In genomic region chr12:8590842-8591545, GRCh38 we compare ENCODE assay signal across 12 cellular contexts. TPM values are rescaled to one million over a fixed set of nuclear protein-coding genes. Genes with fewer than 3 reads are reported as not detected.
DNase-seq lines count a peak whose midpoint lies in the region; ATAC-seq and TF ChIP-seq lines count a peak whose summit lies in the region.
"Had no signal": no experiment of that assay in that cellular context is flagged by ENCODE, and none has a peak within 500 bp of the region (broad histone marks: within the 10 kb centered on the region; RNA-seq: fewer than 3 reads in every experiment).

No MANE protein-coding gene starts in this region.

- DNase-seq in CD8-positive, alpha-beta T cell: no peak
- peak; percentile 63 for DNase-seq in epithelial cell of esophagus (ENCODE audit: low read depth)
- no peak for DNase-seq in activated T-helper 1 cell treated with anti-CD3 and anti-CD28 coated beads, Interleukin-12 subunit alpha, Interleukin-12 subunit beta, Interleukin-2, Interleukin-4 antibody, amounts not matched to agents 30 ng/mL and 10 ng/mL and 1 ng/mL, durations not matched to agents 14 hours and 24 hours and 36 hours (ENCODE audit: low spot score)
- DNase-seq in A673 (ENCODE audit: low spot score): no peak
- DNase-seq in ureter (ENCODE audit: low spot score): no peak
- DNase-seq: stimulated activated CD4-positive, alpha-beta T cell treated with anti-CD3 and anti-CD28 coated beads, Interleukin-4, amount 100 ng/mL, for 4 hours had no signal

- no peaks in the 10 kb centered on the region for H3K9me3 ChIP-seq in CD8-positive, alpha-beta T cell (ENCODE audit: low read length)
- H3K9me3 ChIP-seq in A673 (ENCODE audit: low read depth, low read length, poor library complexity, severe bottlenecking): no peaks in the 10 kb centered on the region
- H3K9me3 ChIP-seq: BLaER1 had no signal

- no peak for TF ChIP-seq CTCF in CD8-positive, alpha-beta T cell (IDR thresholded peaks at IDR 0.05)
- TF ChIP-seq CTCF in epithelial cell of esophagus (IDR thresholded peaks at IDR 0.05; ENCODE audit: insufficient read depth, low read depth, low read length, missing control alignments) (no peak), A673 (conservative IDR thresholded peaks at IDR 0.05; ENCODE audit: low read depth, low read length) (no peak)

- no peaks in the 10 kb centered on the region for H3K36me3 ChIP-seq in CD8-positive, alpha-beta T cell (ENCODE audit: insufficient read depth, low read length)
- no peaks in the 10 kb centered on the region for H3K36me3 ChIP-seq in A673 (ENCODE audit: insufficient read depth, low read length, poor library complexity, severe bottlenecking)
- H3K36me3 ChIP-seq: BLaER1 had no signal

- no peak overlapping the region for H3K4me3 Mint-ChIP-seq in CD8-positive, alpha-beta T cell
- H3K4me3 Mint-ChIP-seq in IgD-negative memory B cell: peak overlapping the region in 3 of 4 donors; percentile 49 to 86 (median 61)
- H3K4me3 Mint-ChIP-seq in activated T-helper 1 cell treated with anti-CD3 and anti-CD28 coated beads, Interleukin-12 subunit alpha, Interleukin-12 subunit beta, Interleukin-2, Interleukin-4 antibody, amounts not matched to agents 30 ng/mL and 10 ng/mL and 1 ng/mL, durations not matched to agents 14 hours and 24 hours and 36 hours: no peak overlapping the region

- H3K27me3 Mint-ChIP-seq in CD8-positive, alpha-beta T cell (ENCODE audit: low read depth): no peaks in the 10 kb centered on the region
- peaks cover 4% of the 10 kb centered on the region for H3K27me3 Mint-ChIP-seq in IgD-negative memory B cell
- peaks cover 21% of the 10 kb centered on the region for H3K27me3 Mint-ChIP-seq in activated T-helper 1 cell treated with anti-CD3 and anti-CD28 coated beads, Interleukin-12 subunit alpha, Interleukin-12 subunit beta, Interleukin-2, Interleukin-4 antibody, amounts not matched to agents 30 ng/mL and 10 ng/mL and 1 ng/mL, durations not matched to agents 14 hours and 24 hours and 36 hours (ENCODE audit: insufficient read depth)

- no peaks in the 10 kb centered on the region for H3K27me3 ChIP-seq in CD8-positive, alpha-beta T cell (ENCODE audit: insufficient read depth, low read length)
- H3K27me3 ChIP-seq in A673 (replicated peaks; ENCODE audit: insufficient read depth, low read depth, low read length, poor library complexity): no peaks in the 10 kb centered on the region
- H3K27me3 ChIP-seq: BLaER1 had no signal

- H3K9me3 Mint-ChIP-seq in CD8-positive, alpha-beta T cell: no peaks in the 10 kb centered on the region
- no peaks in the 10 kb centered on the region for H3K9me3 Mint-ChIP-seq in IgD-negative memory B cell
- H3K9me3 Mint-ChIP-seq in activated T-helper 1 cell treated with anti-CD3 and anti-CD28 coated beads, Interleukin-12 subunit alpha, Interleukin-12 subunit beta, Interleukin-2, Interleukin-4 antibody, amounts not matched to agents 30 ng/mL and 10 ng/mL and 1 ng/mL, durations not matched to agents 14 hours and 24 hours and 36 hours: no peaks in the 10 kb centered on the region

- no TSS peak for BruUV-seq in A673 (replicated peaks; lab: Mats Ljungman, UMichigan)

- intact Hi-C loops in CD8-positive, alpha-beta T cell (cut with DNase I, micrococcal nuclease): loop anchor here in 1 of 2 experiments (2.0 kb wide), 1 partner anchor 46 kb away; no protein-coding TSS in a partner anchor
- intact Hi-C loops in activated T-helper 1 cell treated with anti-CD3 and anti-CD28 coated beads, Interleukin-12 subunit alpha, Interleukin-12 subunit beta, Interleukin-2, Interleukin-4 antibody, amounts not matched to agents 30 ng/mL and 10 ng/mL and 1 ng/mL, durations not matched to agents 14 hours and 24 hours and 36 hours (cut with micrococcal nuclease): no loop called here
- intact Hi-C loops in A673 (cut with micrococcal nuclease; ENCODE audit: unreplicated experiment): no loop called here

- no peak overlapping the region for H3K27ac ChIP-seq in CD8-positive, alpha-beta T cell (ENCODE audit: low read depth, low read length)
- no peak overlapping the region for H3K27ac ChIP-seq in A673 (ENCODE audit: low read depth, low read length, poor library complexity, severe bottlenecking)
- H3K27ac ChIP-seq: BLaER1 had no signal

- CTCF ChIA-PET in CD8-positive, alpha-beta T cell (lab: Charles Lee): interaction anchor here (1.0 to 3.2 kb wide), 4 partner anchors 12 to 91 kb away, joined by 3 to 22 read pairs (median 4); partner anchors contain the start of gene CLEC4E
- CTCF ChIA-PET in A673 (lab: Charles Lee): interaction anchor here (0.5 to 1.1 kb wide), 2 partner anchors 18 to 347 kb away, joined by 3 to 4 read pairs; no protein-coding TSS in a partner anchor

- H3K27ac Mint-ChIP-seq in CD8-positive, alpha-beta T cell: no peak overlapping the region
- H3K27ac Mint-ChIP-seq in IgD-negative memory B cell: no peak overlapping the region
- no peak overlapping the region for H3K27ac Mint-ChIP-seq in activated T-helper 1 cell treated with anti-CD3 and anti-CD28 coated beads, Interleukin-12 subunit alpha, Interleukin-12 subunit beta, Interleukin-2, Interleukin-4 antibody, amounts not matched to agents 30 ng/mL and 10 ng/mL and 1 ng/mL, durations not matched to agents 14 hours and 24 hours and 36 hours

- H3K36me3 Mint-ChIP-seq in CD8-positive, alpha-beta T cell: no peaks in the 10 kb centered on the region
- H3K36me3 Mint-ChIP-seq in IgD-negative memory B cell: no peaks in the 10 kb centered on the region
- no peaks in the 10 kb centered on the region for H3K36me3 Mint-ChIP-seq in activated T-helper 1 cell treated with anti-CD3 and anti-CD28 coated beads, Interleukin-12 subunit alpha, Interleukin-12 subunit beta, Interleukin-2, Interleukin-4 antibody, amounts not matched to agents 30 ng/mL and 10 ng/mL and 1 ng/mL, durations not matched to agents 14 hours and 24 hours and 36 hours (ENCODE audit: low read depth)

- H3K4me3 ChIP-seq in CD8-positive, alpha-beta T cell (ENCODE audit: low read depth, low read length): no peak overlapping the region
- H3K4me3 ChIP-seq in epithelial cell of esophagus (ENCODE audit: low read length): no peak overlapping the region
- no peak overlapping the region for H3K4me3 ChIP-seq in A673 (ENCODE audit: low read depth, low read length, poor library complexity, severe bottlenecking)
- H3K4me3 ChIP-seq: BLaER1 had no signal

- peaks cover 5% of the 10 kb centered on the region for H3K4me1 ChIP-seq in CD8-positive, alpha-beta T cell (ENCODE audit: insufficient read depth, low read length)
- no peaks in the 10 kb centered on the region for H3K4me1 ChIP-seq in A673 (ENCODE audit: insufficient read depth, low read length, poor library complexity, severe bottlenecking)
- H3K4me1 ChIP-seq: BLaER1 had no signal

- POLR2A ChIA-PET in CD8-positive, alpha-beta T cell (lab: Charles Lee): no interaction called here
- POLR2A ChIA-PET in A673 (lab: Charles Lee; ENCODE audit: low non-redundant PET): no interaction called here

- H3K4me1 Mint-ChIP-seq in CD8-positive, alpha-beta T cell (ENCODE audit: low read depth): peaks cover 8% of the 10 kb centered on the region
- peaks cover 6 to 10% (median 9%) of the 10 kb centered on the region in 3 donors for H3K4me1 Mint-ChIP-seq in IgD-negative memory B cell
- peaks cover 6% of the 10 kb centered on the region for H3K4me1 Mint-ChIP-seq in activated T-helper 1 cell treated with anti-CD3 and anti-CD28 coated beads, Interleukin-12 subunit alpha, Interleukin-12 subunit beta, Interleukin-2, Interleukin-4 antibody, amounts not matched to agents 30 ng/mL and 10 ng/mL and 1 ng/mL, durations not matched to agents 14 hours and 24 hours and 36 hours (ENCODE audit: low read depth)

- ATAC-seq in CD8-positive, alpha-beta T cell: peak; percentile 62
- ATAC-seq in GM19463 (IDR thresholded peaks at IDR 0.05; ENCODE audit: unreplicated experiment): peak; percentile 76
- no peak for ATAC-seq in GM18519 (IDR thresholded peaks at IDR 0.05; ENCODE audit: low FRiP score, unreplicated experiment)

RNA-seq across cellular contexts. Expression of gene AICDA, which starts 21.7 kb away (rescaled TPM):
- not detected for total RNA-seq in CD8-positive, alpha-beta T cell
- polyA plus RNA-seq in IgD-negative memory B cell: 2.1 TPM
- total RNA-seq in activated T-helper 1 cell treated with anti-CD3 and anti-CD28 coated beads, Interleukin-12 subunit alpha, Interleukin-12 subunit beta, Interleukin-2, Interleukin-4 antibody, amounts not matched to agents 30 ng/mL and 10 ng/mL and 1 ng/mL, durations not matched to agents 14 hours and 24 hours and 36 hours: not detected in 2 replicates
- total RNA-seq in A673 (2021) (not detected in 2 replicates), ureter (not detected)
- total RNA-seq: mononuclear cell, NCI-H460 had no signal

RNA-seq across cellular contexts. Expression of gene CLEC4E, which starts 50.3 kb away (rescaled TPM):
- not detected for total RNA-seq in CD8-positive, alpha-beta T cell
- not detected for polyA plus RNA-seq in IgD-negative memory B cell
- not detected in 2 replicates for total RNA-seq in activated T-helper 1 cell treated with anti-CD3 and anti-CD28 coated beads, Interleukin-12 subunit alpha, Interleukin-12 subunit beta, Interleukin-2, Interleukin-4 antibody, amounts not matched to agents 30 ng/mL and 10 ng/mL and 1 ng/mL, durations not matched to agents 14 hours and 24 hours and 36 hours
- not detected in 2 replicates for total RNA-seq in A673 (2021)
- 0.52 TPM for total RNA-seq in ureter
- total RNA-seq: NCI-H460 had no signal

Comparison
In these comparisons a context has a peak if more than half of its experiments do, and no peak if none do; other contexts are left out.
1. H3K4me3 Mint-ChIP-seq: peak in IgD-negative memory B cell (3 of 4); none in CD8-positive, alpha-beta T cell (single experiment) and activated T-helper 1 cell treated with anti-CD3 and anti-CD28 coated beads, Interleukin-12 subunit alpha, Interleukin-12 subunit beta, Interleukin-2, Interleukin-4 antibody, amounts not matched to agents 30 ng/mL and 10 ng/mL and 1 ng/mL, durations not matched to agents 14 hours and 24 hours and 36 hours (single experiment).